In genomic region chrX:70769659-70770232, GRCh38 we compare ENCODE assay signal across 10 cellular contexts.
DNase-seq lines count a peak whose midpoint lies in the region; ATAC-seq, FAIRE-seq and TF ChIP-seq lines count a peak whose summit lies in the region.
"Had no signal": no experiment of that assay in that cellular context is flagged by ENCODE, and none has a peak within 500 bp of the region (broad histone marks: within the 10 kb centered on the region; RNA-seq: fewer than 3 reads in every experiment).

No MANE protein-coding gene starts in this region.

- H3K27me3 ChIP-seq in astrocyte (ENCODE audit: insufficient read depth, low read length) (no peaks in the 10 kb centered on the region), lung (ENCODE audit: control insufficient read depth, insufficient read depth) (no peaks in the 10 kb centered on the region), Caco-2 (replicated peaks; ENCODE audit: control insufficient read depth, insufficient read depth, low read length) (no peaks in the 10 kb centered on the region)

- H3K4me3 ChIP-seq in astrocyte (ENCODE audit: insufficient read depth, low read depth, low read length) (no peak overlapping the region), lung (no peak overlapping the region), Caco-2 (ENCODE audit: low read depth, low read length) (no peak overlapping the region)

- H3K9me3 ChIP-seq in astrocyte (ENCODE audit: insufficient read depth, low read depth, low read length) (no peaks in the 10 kb centered on the region), lung (ENCODE audit: control insufficient read depth in 2 of 2, insufficient read depth in 1 of 2, low read length in 1 of 2) (no peaks in the 10 kb centered on the region), Caco-2 (no peaks in the 10 kb centered on the region)

- intact Hi-C loops in Caco-2 (cut with micrococcal nuclease; ENCODE audit: unreplicated experiment) = loop anchor here (2.0 kb wide), 1 partner anchor 191 kb away; no protein-coding TSS in a partner anchor

- no peaks in the 10 kb centered on the region for H3K4me1 Mint-ChIP-seq in astrocyte (ENCODE audit: low read depth, unreplicated experiment)
- H3K4me1 Mint-ChIP-seq in Caco-2 (ENCODE audit: low read depth, unreplicated experiment) = no peaks in the 10 kb centered on the region
- H3K4me1 Mint-ChIP-seq: memory B cell had no signal

- H3K9me3 Mint-ChIP-seq in astrocyte (ENCODE audit: unreplicated experiment) (no peaks in the 10 kb centered on the region), Caco-2 (ENCODE audit: unreplicated experiment) (no peaks in the 10 kb centered on the region)
- H3K9me3 Mint-ChIP-seq: memory B cell had no signal

- BruUV-seq in Caco-2 (replicated peaks; lab: Mats Ljungman, UMichigan) = no TSS peak

- H3K36me3 Mint-ChIP-seq in astrocyte (ENCODE audit: low read depth, unreplicated experiment) (no peaks in the 10 kb centered on the region), Caco-2 (ENCODE audit: insufficient read depth, unreplicated experiment) (no peaks in the 10 kb centered on the region)
- H3K36me3 Mint-ChIP-seq: memory B cell had no signal

- H3K79me2 ChIP-seq in astrocyte (ENCODE audit: insufficient read depth, low read length) = no peaks in the 10 kb centered on the region

- in situ Hi-C loops in KBM-7 (cut with MboI; ENCODE audit: low pct_unique_long_range_greater_than_20kb, low sequenced_read_pairs) = loop anchor here (25.0 kb wide), 2 partner anchors 193 to 393 kb away; no protein-coding TSS in a partner anchor

- H3K4me3 Mint-ChIP-seq in astrocyte (ENCODE audit: unreplicated experiment) (no peak overlapping the region), Caco-2 (ENCODE audit: unreplicated experiment) (no peak overlapping the region)
- H3K4me3 Mint-ChIP-seq: memory B cell had no signal

- H3K4me1 ChIP-seq in astrocyte (ENCODE audit: insufficient read depth, low read length) (no peaks in the 10 kb centered on the region), lung (ENCODE audit: control insufficient read depth in 2 of 2, insufficient read depth in 2 of 2, low read length in 2 of 2) (no peaks in the 10 kb centered on the region), Caco-2 (no peaks in the 10 kb centered on the region)

- ATAC-seq in lung (ENCODE audit: insufficient read depth, low FRiP score) (no peak), GM21367 (IDR thresholded peaks at IDR 0.05; ENCODE audit: unreplicated experiment) (no peak)

- DNase-seq in DMS53 (lab: John Stamatoyannopoulos, UW) = peak; percentile 43
- DNase-seq in KBM-7 = peak; percentile 39
- DNase-seq in astrocyte (ENCODE audit: low read depth) = no peak
- DNase-seq in lung (ENCODE audit: low spot score) = no peak
- no peak for DNase-seq in stimulated activated CD4-positive, alpha-beta T cell treated with anti-CD3 and anti-CD28 coated beads, Interleukin-4, amount 100 ng/mL, for 4 hours
- no peak for DNase-seq in stimulated activated naive CD4-positive, alpha-beta T cell treated with Interleukin-2 at 50 U/mL for 16 hours (lab: John Stamatoyannopoulos, UW)
- DNase-seq in Caco-2 = no peak

- CTCF ChIA-PET in Caco-2 (lab: Charles Lee) = interaction anchor here (0.5 kb wide), 2 partner anchors 191 to 246 kb away, joined by 3 to 9 read pairs; no protein-coding TSS in a partner anchor

- H3K36me3 ChIP-seq in astrocyte (ENCODE audit: insufficient read depth, low read length) = no peaks in the 10 kb centered on the region
- H3K36me3 ChIP-seq in lung (ENCODE audit: control insufficient read depth in 2 of 2, insufficient read depth in 2 of 2, low read length in 2 of 2) = no peaks in the 10 kb centered on the region
- H3K36me3 ChIP-seq in Caco-2 (ENCODE audit: control insufficient read depth, insufficient read depth, low read length) = no peaks in the 10 kb centered on the region

- FAIRE-seq in astrocyte (lab: Jason Lieb, UNC) = peak; percentile 72
- FAIRE-seq: GM19239 had no signal

- no peaks in the 10 kb centered on the region for H4K20me1 ChIP-seq in astrocyte (ENCODE audit: insufficient read depth, low read length)

- no peak overlapping the region for H3K27ac Mint-ChIP-seq in astrocyte (ENCODE audit: unreplicated experiment)
- no peak overlapping the region for H3K27ac Mint-ChIP-seq in Caco-2 (ENCODE audit: unreplicated experiment)
- H3K27ac Mint-ChIP-seq: memory B cell had no signal

- H3K27ac ChIP-seq in astrocyte (ENCODE audit: low read depth, low read length) = no peak overlapping the region
- H3K27ac ChIP-seq in lung (ENCODE audit: low read depth in 1 of 2, low read length in 1 of 2) = no peak overlapping the region

- 25 to 35% methylated on average over 3 of the region's 3 CpGs for WGBS in lung, 2 donors

- TF ChIP-seq CTCF in astrocyte (IDR thresholded peaks at IDR 0.05; ENCODE audit: insufficient read depth, low read depth, low read length) (peak; percentile 33), lung (IDR thresholded peaks at IDR 0.05; ENCODE audit: control extremely low read depth, extremely low read depth) (peak; percentile 10), Caco-2 (IDR thresholded peaks at IDR 0.05; ENCODE audit: insufficient read depth in 1 of 2, low read depth in 1 of 2, low read length in 1 of 2, severe bottlenecking in 1 of 2, unreplicated experiment in 1 of 2) (peak in 1 of 2 experiments; percentile 30)

- H3K4me2 ChIP-seq in astrocyte (ENCODE audit: low read length) = no peak overlapping the region

- no peaks in the 10 kb centered on the region for H3K27me3 Mint-ChIP-seq in astrocyte (ENCODE audit: low read depth, unreplicated experiment)
- no peaks in the 10 kb centered on the region for H3K27me3 Mint-ChIP-seq in Caco-2 (ENCODE audit: insufficient read depth, unreplicated experiment)

- no peak overlapping the region for H3K9ac ChIP-seq in astrocyte (ENCODE audit: low read length)

- H2AFZ ChIP-seq in astrocyte (ENCODE audit: low read depth, low read length) = no peak overlapping the region

- POLR2A ChIA-PET in Caco-2 (lab: Charles Lee) = no interaction called here

Comparison
In these comparisons a context has a peak if more than half of its experiments do, and no peak if none do; other contexts are left out.
1. DNase-seq: peak in DMS53 (single experiment) and KBM-7 (single experiment); none in astrocyte (single experiment), lung (single experiment), stimulated activated CD4-positive, alpha-beta T cell treated with anti-CD3 and anti-CD28 coated beads, Interleukin-4, amount 100 ng/mL, for 4 hours (0 of 2), stimulated activated naive CD4-positive, alpha-beta T cell treated with Interleukin-2 at 50 U/mL for 16 hours (single experiment) and Caco-2 (0 of 2).